8 cellular contexts compared by ENCODE assay signal in genomic region chr5:56350595-56351170, GRCh38.
DNase-seq lines count a peak whose midpoint lies in the region; ATAC-seq and TF ChIP-seq lines count a peak whose summit lies in the region.

No MANE protein-coding gene starts in this region.

- DNase-seq in NCI-H345 (lab: John Stamatoyannopoulos, UW) (peak; percentile 20), NCI-H345 treated with DMSO at 0.1 percent for 48 hours (lab: John Stamatoyannopoulos, UW; ENCODE audit: unreplicated experiment) (no peak), adipocyte (ENCODE audit: low read depth) (peak; percentile 68), iPS-NIHi11 (ENCODE audit: low spot score) (peak; percentile 28), upper lobe of left lung (peak; percentile 24 to 54), hippocampal formation (lab: John Stamatoyannopoulos, UW) (no peak)
- no peak for DNase-seq in activated CD8-positive, alpha-beta memory T cell treated with anti-CD3 and anti-CD28 coated beads, Interleukin-2, amount 50 U/mL, for 48 hours
- no peak for DNase-seq in activated CD4-positive, CD25-positive, alpha-beta regulatory T cell treated with anti-CD3 and anti-CD28 coated beads, Interleukin-2, amount 50 U/mL, for 72 hours

- H3K27me3 ChIP-seq in adipocyte (replicated peaks; ENCODE audit: control insufficient read depth, insufficient read depth, low read length) (no peaks in the 10 kb centered on the region), upper lobe of left lung (no peaks in the 10 kb centered on the region)

- H3K4me1 ChIP-seq in adipocyte (ENCODE audit: control insufficient read depth, insufficient read depth, low read length) (peaks cover 12% of the 10 kb centered on the region), upper lobe of left lung (peaks cover 7 to 19% (median 15%) of the 10 kb centered on the region in 4 donors)

- no peak overlapping the region for H3K9ac ChIP-seq in adipocyte (ENCODE audit: low read length)

- TF ChIP-seq CTCF in upper lobe of left lung (IDR thresholded peaks at IDR 0.05) = no peak

- no peak for TF ChIP-seq POLR2A in upper lobe of left lung (IDR thresholded peaks at IDR 0.05)

- H3K4me3 ChIP-seq in adipocyte (ENCODE audit: low read length) = no peak overlapping the region
- no peak overlapping the region for H3K4me3 ChIP-seq in upper lobe of left lung

- TF ChIP-seq EP300 in upper lobe of left lung (IDR thresholded peaks at IDR 0.05) = peak in 2 of 4 donors; percentile 49

- peak; percentile 82 to 90 for ATAC-seq in upper lobe of left lung (ENCODE audit: low FRiP score in 2 of 2)

- H3K9me3 ChIP-seq in adipocyte (ENCODE audit: control insufficient read depth, low read length) (no peaks in the 10 kb centered on the region), upper lobe of left lung (no peaks in the 10 kb centered on the region)

- WGBS in upper lobe of left lung, 2 donors = 23 to 32% methylated on average over 5 of the region's 5 CpGs

- H3K36me3 ChIP-seq in adipocyte (ENCODE audit: control insufficient read depth, insufficient read depth, low read length, severe bottlenecking) (no peaks in the 10 kb centered on the region), upper lobe of left lung (no peaks in the 10 kb centered on the region)

- peak overlapping the region in 3 of 4 donors; percentile 19 to 56 (median 27) for H3K27ac ChIP-seq in upper lobe of left lung

Comparison
In these comparisons a context has a peak if more than half of its experiments do, and no peak if none do; other contexts are left out.
1. DNase-seq: peak in NCI-H345 (single experiment), adipocyte (single experiment), iPS-NIHi11 (single experiment) and upper lobe of left lung (2 of 2); none in NCI-H345 treated with DMSO at 0.1 percent for 48 hours (single experiment), activated CD8-positive, alpha-beta memory T cell treated with anti-CD3 and anti-CD28 coated beads, Interleukin-2, amount 50 U/mL, for 48 hours (single experiment), activated CD4-positive, CD25-positive, alpha-beta regulatory T cell treated with anti-CD3 and anti-CD28 coated beads, Interleukin-2, amount 50 U/mL, for 72 hours (single experiment) and hippocampal formation (0 of 2).